18 cellular contexts compared by ENCODE assay signal in the genomic region with DNA sequence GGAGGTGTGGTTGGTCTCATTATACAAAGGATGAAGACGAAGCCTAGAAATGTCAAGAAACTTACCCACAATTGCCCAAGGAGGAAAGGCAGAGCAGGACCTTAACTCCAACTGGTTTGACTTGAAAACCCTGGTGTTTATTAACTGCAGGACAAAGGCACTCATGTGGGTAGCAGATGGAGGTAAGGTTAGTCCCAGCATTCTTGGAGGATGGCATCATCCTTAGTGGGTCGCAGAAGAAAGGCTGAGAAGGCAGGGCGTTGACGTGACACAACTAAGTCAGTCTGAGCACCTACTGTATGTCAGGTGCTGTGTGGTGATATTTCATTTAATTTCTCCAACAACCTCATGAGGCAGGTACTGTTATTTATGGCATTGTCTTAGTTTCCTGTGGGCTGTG.
DNase-seq lines count a peak whose midpoint lies in the region; ATAC-seq, FAIRE-seq and TF ChIP-seq lines count a peak whose summit lies in the region.
"Had no signal": no experiment of that assay in that cellular context is flagged by ENCODE, and none has a peak within 500 bp of the region (broad histone marks: within the 10 kb centered on the region; RNA-seq: fewer than 3 reads in every experiment).

No MANE protein-coding gene starts in this region.

- peaks cover 5% of the 10 kb centered on the region in 2 experiments for H3K4me1 ChIP-seq in trophoblast cell (ENCODE audit: control insufficient read depth in 1 of 2, insufficient read depth in 2 of 2, low read length in 2 of 2)

- no peak overlapping the region for H2BK5ac ChIP-seq in trophoblast cell (ENCODE audit: low read depth, low read length, poor library complexity)

- no peak overlapping the region for H3K4me2 ChIP-seq in trophoblast cell (ENCODE audit: low read length)
- H3K4me2 ChIP-seq: SK-N-SH had no signal

- no peaks in the 10 kb centered on the region for H3K36me3 ChIP-seq in trophoblast cell (ENCODE audit: control insufficient read depth in 1 of 2, insufficient read depth in 2 of 2, low read length in 2 of 2)

- no peak overlapping the region for H3K4me3 ChIP-seq in epithelial cell of esophagus (ENCODE audit: low read length)
- H3K4me3 ChIP-seq in trophoblast cell (ENCODE audit: low read depth, low read length) = no peak overlapping the region

- H2BK120ac ChIP-seq in trophoblast cell (ENCODE audit: insufficient read depth, low read length, poor library complexity) = no peak overlapping the region

- H3K36me3 Mint-ChIP-seq in activated naive CD4-positive, alpha-beta T cell treated with anti-CD3 and anti-CD28 coated beads, Interleukin-2, amount 50 U/mL, for 72 hours = no peaks in the 10 kb centered on the region
- H3K36me3 Mint-ChIP-seq: CD8-positive, alpha-beta T cell had no signal

- no peaks in the 10 kb centered on the region for H3K9me3 Mint-ChIP-seq in activated naive CD4-positive, alpha-beta T cell treated with anti-CD3 and anti-CD28 coated beads, Interleukin-2, amount 50 U/mL, for 72 hours
- H3K9me3 Mint-ChIP-seq: CD8-positive, alpha-beta T cell had no signal

- TF ChIP-seq CTCF in epithelial cell of esophagus (IDR thresholded peaks at IDR 0.05; ENCODE audit: insufficient read depth, low read depth, low read length, missing control alignments) (no peak), D721Med (IDR thresholded peaks at IDR 0.05; ENCODE audit: insufficient read depth, missing control alignments) (no peak)

- FAIRE-seq in D721Med (lab: Jason Lieb, UNC) = no peak

- DNase-seq in EL (peak; percentile 15), HT1080 (ENCODE audit: low read depth) (peak; percentile 18), epithelial cell of esophagus (ENCODE audit: low read depth) (peak; percentile 2), trophoblast cell (peak; percentile 49 to 75), DMS53 treated with DMSO at 0.1 percent for 48 hours (lab: John Stamatoyannopoulos, UW; ENCODE audit: unreplicated experiment) (no peak), D721Med (ENCODE audit: insufficient read length, low spot score) (no peak)
- DNase-seq in stimulated activated CD4-positive, alpha-beta T cell treated with anti-CD3 and anti-CD28 coated beads, Interleukin-4, amount 100 ng/mL, for 24 hours = no peak
- DNase-seq in activated naive CD4-positive, alpha-beta T cell treated with anti-CD3 and anti-CD28 coated beads, Interleukin-2, amount 50 U/mL, for 72 hours (ENCODE audit: low spot score in 2 of 2) = no peak
- DNase-seq: CD8-positive, alpha-beta T cell; DMS 273 treated with DMSO at 0.1 percent for 48 hours; HCEC 1CT; KG1; NCI-H1092 treated with DMSO at 0.1 percent for 48 hours; NCI-H1694; NCI-H2107; PC-3; SK-N-SH had no signal

- H2AFZ ChIP-seq in trophoblast cell (ENCODE audit: insufficient read depth, low read length, poor library complexity) = no peak overlapping the region

- no peak overlapping the region for H3K27ac ChIP-seq in trophoblast cell (ENCODE audit: low read depth, low read length)

- ATAC-seq in activated naive CD4-positive, alpha-beta T cell treated with anti-CD3 and anti-CD28 coated beads, Interleukin-2, amount 50 U/mL, for 72 hours = no peak
- ATAC-seq: CD8-positive, alpha-beta T cell; PC-3; Right ventricle myocardium inferior had no signal

- H3K79me2 ChIP-seq in trophoblast cell (ENCODE audit: control insufficient read depth, insufficient read depth, low read length, poor library complexity) = no peaks in the 10 kb centered on the region

- H3K79me1 ChIP-seq in trophoblast cell (ENCODE audit: low read length) = no peaks in the 10 kb centered on the region

- H4K91ac ChIP-seq in trophoblast cell (ENCODE audit: low read depth, low read length) = no peak overlapping the region

- H3K14ac ChIP-seq in trophoblast cell (ENCODE audit: low read length) = no peak overlapping the region

- no peaks in the 10 kb centered on the region for H3K9me3 ChIP-seq in trophoblast cell (ENCODE audit: insufficient read depth, low read depth, low read length)
- H3K9me3 ChIP-seq: SK-N-SH had no signal

- no peak overlapping the region for H4K12ac ChIP-seq in trophoblast cell (ENCODE audit: low read depth, low read length)

- no peaks in the 10 kb centered on the region for H3K27me3 ChIP-seq in trophoblast cell (ENCODE audit: insufficient read depth, low read length)

- H3K4ac ChIP-seq in trophoblast cell (ENCODE audit: low read depth, low read length) = no peak overlapping the region

- WGBS in trophoblast cell (ENCODE audit: extremely low coverage, insufficient coverage, insufficient read length) = no CpG with 5 or more reads among the region's 4 CpGs

- no peak overlapping the region for H3K18ac ChIP-seq in trophoblast cell (ENCODE audit: low read length)

- no peak overlapping the region for H4K8ac ChIP-seq in trophoblast cell (ENCODE audit: low read depth, low read length)

- no peak overlapping the region for H3K9ac ChIP-seq in trophoblast cell (ENCODE audit: low read length)
- H3K9ac ChIP-seq: SK-N-SH had no signal

- no peak overlapping the region for H2BK12ac ChIP-seq in trophoblast cell (ENCODE audit: low read length)

- no peak overlapping the region for H3K23ac ChIP-seq in trophoblast cell (ENCODE audit: low read length)

- H2AK5ac ChIP-seq in trophoblast cell (ENCODE audit: low read length) = no peak overlapping the region

- H3K27ac Mint-ChIP-seq in activated naive CD4-positive, alpha-beta T cell treated with anti-CD3 and anti-CD28 coated beads, Interleukin-2, amount 50 U/mL, for 72 hours = no peak overlapping the region
- H3K27ac Mint-ChIP-seq: CD8-positive, alpha-beta T cell had no signal

Comparison
In these comparisons a context has a peak if more than half of its experiments do, and no peak if none do; other contexts are left out.
1. DNase-seq: peak in EL (single experiment), HT1080 (single experiment), epithelial cell of esophagus (single experiment) and trophoblast cell (2 of 2); none in DMS53 treated with DMSO at 0.1 percent for 48 hours (single experiment), stimulated activated CD4-positive, alpha-beta T cell treated with anti-CD3 and anti-CD28 coated beads, Interleukin-4, amount 100 ng/mL, for 24 hours (single experiment), D721Med (single experiment) and activated naive CD4-positive, alpha-beta T cell treated with anti-CD3 and anti-CD28 coated beads, Interleukin-2, amount 50 U/mL, for 72 hours (0 of 2).